Comparison of ENCODE assay signal across 15 cellular contexts in genomic region chr16:88491560-88492310, GRCh38.
"Had no signal": no experiment of that assay in that cellular context is flagged by ENCODE, and none has a peak within 500 bp of the region (broad histone marks: within the 10 kb centered on the region; RNA-seq: fewer than 3 reads in every experiment).

No MANE protein-coding gene starts in this region.

- H3K27me3 ChIP-seq: adrenal gland, esophagus squamous epithelium, right atrium auricular region, tibial nerve had no signal

- ATAC-seq: activated CD8-positive, alpha-beta T cell treated with anti-CD3 and anti-CD28 coated beads, Interleukin-2, amount 10 ng/mL, durations not matched to agents 7 days and 5 days; activated T-helper 17 cell treated with anti-CD3 and anti-CD28 coated beads, Interleukin-2, amount 50 U/mL, for 72 hours; left colon had no signal

- DNase-seq: activated CD4-positive, alpha-beta T cell treated with anti-CD3 and anti-CD28 coated beads for 4 hours; activated CD8-positive, alpha-beta T cell treated with anti-CD3 and anti-CD28 coated beads, Interleukin-2, amount 10 ng/mL, durations not matched to agents 7 days and 5 days; activated naive CD4-positive, alpha-beta T cell treated with anti-CD3 and anti-CD28 coated beads, Interleukin-2, amount 10 ng/mL, durations not matched to agents 7 days and 5 days; adrenal gland; esophagus squamous epithelium; foreskin fibroblast; left colon; mammary epithelial cell; posterior cingulate gyrus had no signal

- H3K4me2 ChIP-seq: smooth muscle cell had no signal

- H3K9me3 ChIP-seq: adrenal gland, esophagus squamous epithelium, right atrium auricular region had no signal

- H3K27ac ChIP-seq: adrenal gland, esophagus squamous epithelium, right atrium auricular region, tibial nerve, VCaP had no signal

- H3K4me3 ChIP-seq: adrenal gland, esophagus squamous epithelium, right atrium auricular region, smooth muscle cell, tibial nerve had no signal

- FAIRE-seq: colon had no signal

- H3K36me3 ChIP-seq: adrenal gland, esophagus squamous epithelium, right atrium auricular region, tibial nerve had no signal

- H3K4me1 ChIP-seq: adrenal gland, esophagus squamous epithelium, right atrium auricular region, tibial nerve had no signal
